ENCODE assay signal across 8 cellular contexts in genomic region chr2:110674620-110675555, GRCh38. TPM values are rescaled to one million over a fixed set of nuclear protein-coding genes. Genes with fewer than 3 reads are reported as not detected.
DNase-seq lines count a peak whose midpoint lies in the region; ATAC-seq and TF ChIP-seq lines count a peak whose summit lies in the region.

No MANE protein-coding gene starts in this region.

- H3K9me3 ChIP-seq in fibroblast of lung (ENCODE audit: control insufficient read depth, insufficient read depth, low read depth, low read length) = no peaks in the 10 kb centered on the region
- no peaks in the 10 kb centered on the region for H3K9me3 ChIP-seq in esophagus squamous epithelium

- H3K4me1 Mint-ChIP-seq in stimulated activated naive CD8-positive, alpha-beta T cell treated with anti-CD3 and anti-CD28 coated beads, Interleukin-15, Interleukin-2, amounts not matched to agents 100 ng/mL and 50 ng/mL, for 24 hours (ENCODE audit: low read depth) = peaks cover 39% of the 10 kb centered on the region

- H3K36me3 ChIP-seq in fibroblast of lung (ENCODE audit: control insufficient read depth, insufficient read depth, low read length) (no peaks in the 10 kb centered on the region), esophagus squamous epithelium (peaks cover 0 to 7% (median 0%) of the 10 kb centered on the region in 3 donors)

- peaks cover 32% of the 10 kb centered on the region for H3K79me2 ChIP-seq in fibroblast of lung (ENCODE audit: control insufficient read depth, insufficient read depth, low read length)

- H4K20me1 ChIP-seq in fibroblast of lung (ENCODE audit: control insufficient read depth, extremely low read depth, insufficient read depth, low read length) = no peaks in the 10 kb centered on the region

- intact Hi-C loops in esophagus squamous epithelium (cut with DNase I) = no loop called here

- H3K4me1 ChIP-seq in fibroblast of lung (ENCODE audit: control insufficient read depth, extremely low read depth, insufficient read depth, low read length) (peaks cover 8% of the 10 kb centered on the region), esophagus squamous epithelium (peaks cover 0 to 32% (median 10%) of the 10 kb centered on the region in 3 donors)

- WGBS in esophagus squamous epithelium, 2 donors = 56% methylated on average over 7 of the region's 7 CpGs

- peaks cover 42% of the 10 kb centered on the region for H3K36me3 Mint-ChIP-seq in stimulated activated naive CD8-positive, alpha-beta T cell treated with anti-CD3 and anti-CD28 coated beads, Interleukin-15, Interleukin-2, amounts not matched to agents 100 ng/mL and 50 ng/mL, for 24 hours (ENCODE audit: low read depth)

- H2AFZ ChIP-seq in fibroblast of lung (ENCODE audit: low read length) = peak overlapping the region; percentile 87

- H3K4me3 ChIP-seq in fibroblast of lung (replicated peaks in 1 of 4; ENCODE audit: control extremely low read depth in 1 of 4, insufficient read depth in 1 of 4, low read depth in 3 of 4, low read length in 4 of 4) (peak overlapping the region in 1 of 4 experiments; percentile 27), esophagus squamous epithelium (no peak overlapping the region)

- peak overlapping the region; percentile 76 for H3K4me2 ChIP-seq in fibroblast of lung (ENCODE audit: extremely low read depth, insufficient read depth, low read length)

- H3K9me3 Mint-ChIP-seq in stimulated activated naive CD8-positive, alpha-beta T cell treated with anti-CD3 and anti-CD28 coated beads, Interleukin-15, Interleukin-2, amounts not matched to agents 100 ng/mL and 50 ng/mL, for 24 hours = no peaks in the 10 kb centered on the region

- DNase-seq in ELR (ENCODE audit: low read depth) (peak; percentile 76), fibroblast of lung (ENCODE audit: low read depth in 2 of 2) (peak; percentile 49 to 54), inferior parietal cortex (ENCODE audit: extremely low spot score) (no peak), esophagus squamous epithelium (lab: John Stamatoyannopoulos, UW) (no peak)

- ATAC-seq in GM19455 (IDR thresholded peaks at IDR 0.05; ENCODE audit: unreplicated experiment) = peak; percentile 84
- ATAC-seq in HG03432 (IDR thresholded peaks at IDR 0.05; ENCODE audit: unreplicated experiment) = peak; percentile 84
- peak; percentile 56 for ATAC-seq in SK-N-SH treated with all-trans-retinoic acid at 6 μM for 48 hours

- TF ChIP-seq CTCF in fibroblast of lung (conservative IDR thresholded peaks at IDR 0.05 in 1 of 2, IDR thresholded peaks at IDR 0.05 in 1 of 2; ENCODE audit: low read depth in 1 of 2, low read length in 2 of 2) (no peak), esophagus squamous epithelium (IDR thresholded peaks at IDR 0.05) (no peak)

- H3K9ac ChIP-seq in fibroblast of lung (ENCODE audit: insufficient read depth, low read length) = no peak overlapping the region

- H3K27me3 Mint-ChIP-seq in stimulated activated naive CD8-positive, alpha-beta T cell treated with anti-CD3 and anti-CD28 coated beads, Interleukin-15, Interleukin-2, amounts not matched to agents 100 ng/mL and 50 ng/mL, for 24 hours = peaks cover 5% of the 10 kb centered on the region

- H3K27me3 ChIP-seq in fibroblast of lung (ENCODE audit: control insufficient read depth, insufficient read depth, low read length) (no peaks in the 10 kb centered on the region), esophagus squamous epithelium (no peaks in the 10 kb centered on the region)

- no peak for TF ChIP-seq POLR2A in esophagus squamous epithelium (IDR thresholded peaks at IDR 0.05)

- peak overlapping the region; percentile 58 for H3K4me3 Mint-ChIP-seq in stimulated activated naive CD8-positive, alpha-beta T cell treated with anti-CD3 and anti-CD28 coated beads, Interleukin-15, Interleukin-2, amounts not matched to agents 100 ng/mL and 50 ng/mL, for 24 hours

- H3K27ac Mint-ChIP-seq in stimulated activated naive CD8-positive, alpha-beta T cell treated with anti-CD3 and anti-CD28 coated beads, Interleukin-15, Interleukin-2, amounts not matched to agents 100 ng/mL and 50 ng/mL, for 24 hours = peak overlapping the region; percentile 51

- H3K27ac ChIP-seq in fibroblast of lung (ENCODE audit: insufficient read depth, low read length) (peak overlapping the region; percentile 57), esophagus squamous epithelium (peak overlapping the region in 2 of 4 donors; percentile 10 to 29)

TF ChIP-seq in SK-N-SH treated with all-trans-retinoic acid at 6 μM for 48 hours, 23 proteins besides CTCF, POLR2A, EP300 and RAD21 (continues in another document):
- TF ChIP-seq BACH2 (CRISPR knock-in tag; IDR thresholded peaks at IDR 0.05; ENCODE audit: borderline replicate concordance) (no peak), PATZ1 (CRISPR knock-in tag; IDR thresholded peaks at IDR 0.05; ENCODE audit: borderline replicate concordance) (no peak), TOX (CRISPR knock-in tag; IDR thresholded peaks at IDR 0.05; ENCODE audit: borderline replicate concordance) (no peak), POU6F1 (CRISPR knock-in tag; IDR thresholded peaks at IDR 0.05; ENCODE audit: borderline replicate concordance, low read depth) (no peak), GLIS3 (CRISPR knock-in tag; IDR thresholded peaks at IDR 0.05) (no peak), ARNTL (CRISPR knock-in tag; IDR thresholded peaks at IDR 0.05; ENCODE audit: borderline replicate concordance, low read depth) (no peak), OSR1 (CRISPR knock-in tag; IDR thresholded peaks at IDR 0.05) (no peak), ZFP30 (CRISPR knock-in tag; IDR thresholded peaks at IDR 0.05) (no peak), ZNF70 (CRISPR knock-in tag; IDR thresholded peaks at IDR 0.05) (no peak), ZNF8 (CRISPR knock-in tag; IDR thresholded peaks at IDR 0.05) (no peak), RARB (CRISPR knock-in tag; IDR thresholded peaks at IDR 0.05) (no peak), ZC3H10 (CRISPR knock-in tag; IDR thresholded peaks at IDR 0.05) (no peak), ZNF565 (CRISPR knock-in tag; conservative IDR thresholded peaks at IDR 0.05; ENCODE audit: low read depth) (no peak), PPARA (CRISPR knock-in tag; IDR thresholded peaks at IDR 0.05; ENCODE audit: borderline replicate concordance) (no peak), ESRRG (CRISPR knock-in tag; IDR thresholded peaks at IDR 0.05) (no peak), SNAI2 (CRISPR knock-in tag; IDR thresholded peaks at IDR 0.05) (no peak), CSRNP3 (CRISPR knock-in tag; IDR thresholded peaks at IDR 0.05) (no peak)

RNA-seq across cellular contexts. Expression of gene BUB1, which starts 3.0 kb away (rescaled TPM):
- 3.9 and 11.2 TPM in 2 replicates for total RNA-seq in fibroblast of lung
- 9.9 and 37.5 TPM in 2 replicates for polyA plus RNA-seq in fibroblast of lung
- polyA plus RNA-seq in fibroblast of lung (2012) = 6.3 and 23.1 TPM in 2 replicates
- polyA minus RNA-seq in fibroblast of lung (ENCODE audit: low replicate concordance) = 2.4 and 10.3 TPM in 2 replicates
- 10 to 100 TPM in 2 of 4 donors, 1 to 10 TPM in 2; 4.9 to 26.5 (median 11.6) TPM for total RNA-seq in esophagus squamous epithelium

RNA-seq across cellular contexts. Expression of gene ACOXL, which starts 57.5 kb away (rescaled TPM):
- total RNA-seq in fibroblast of lung = not detected in 2 replicates
- polyA plus RNA-seq in fibroblast of lung = not detected in 2 replicates
- not detected in 2 replicates for polyA plus RNA-seq in fibroblast of lung (2012)
- not detected in 2 replicates for polyA minus RNA-seq in fibroblast of lung (ENCODE audit: low replicate concordance)
- total RNA-seq in esophagus squamous epithelium = not detected

Comparison
In these comparisons a context has a peak if more than half of its experiments do, and no peak if none do; other contexts are left out.
1. DNase-seq: peak in ELR (single experiment) and fibroblast of lung (2 of 2); none in inferior parietal cortex (single experiment) and esophagus squamous epithelium (single experiment).
2. Peak in every context shown above with its lines, with median percentiles within 50 percentile points of each other: ATAC-seq.